23 cellular contexts compared by ENCODE assay signal in genomic region chr11:75288846-75289760, GRCh38. TPM values are rescaled to one million over a fixed set of nuclear protein-coding genes. Genes with fewer than 3 reads are reported as not detected.
DNase-seq lines count a peak whose midpoint lies in the region; ATAC-seq and TF ChIP-seq lines count a peak whose summit lies in the region.
"Had no signal": no experiment of that assay in that cellular context is flagged by ENCODE, and none has a peak within 500 bp of the region (broad histone marks: within the 10 kb centered on the region; RNA-seq: fewer than 3 reads in every experiment).

No MANE protein-coding gene starts in this region.

- no peaks in the 10 kb centered on the region for H3K27me3 Mint-ChIP-seq in T-cell

- peak overlapping the region; percentile 64 to 77 for H3K27ac Mint-ChIP-seq in T-cell

- peaks cover 9 to 25% (median 20%) of the 10 kb centered on the region in 3 donors for H3K4me1 Mint-ChIP-seq in T-cell

- POLR2A ChIA-PET in T-cell (lab: Charles Lee): interaction anchor here in 1 of 2 donors (0.7 kb wide), 1 partner anchor 300 kb away, joined by 7 read pairs; no protein-coding TSS in a partner anchor

- no peak overlapping the region for H2BK120ac ChIP-seq in neuronal stem cell (ENCODE audit: low read depth, low read length)

- no peak overlapping the region for H4K91ac ChIP-seq in neuronal stem cell (ENCODE audit: low read depth, low read length, poor library complexity)

- H2BK12ac ChIP-seq in neuronal stem cell (ENCODE audit: low read length): no peak overlapping the region

- H3K9me3 ChIP-seq in fibroblast of lung (ENCODE audit: control insufficient read depth, insufficient read depth, low read depth, low read length): no peaks in the 10 kb centered on the region
- no peaks in the 10 kb centered on the region for H3K9me3 ChIP-seq in neuronal stem cell (replicated peaks in 1 of 2; ENCODE audit: control insufficient read depth in 2 of 2, insufficient read depth in 1 of 2, low read depth in 1 of 2, low read length in 2 of 2)
- H3K9me3 ChIP-seq in ascending aorta: no peaks in the 10 kb centered on the region
- H3K9me3 ChIP-seq: SK-N-SH had no signal

- no peak for DNase-seq in T-cell
- DNase-seq in fibroblast of lung (ENCODE audit: low read depth in 2 of 2): peak; percentile 15 to 29
- no peak for DNase-seq in neuronal stem cell (ENCODE audit: low spot score)
- DNase-seq in posterior vena cava (ENCODE audit: low spot score): no peak
- no peak for DNase-seq in ascending aorta (ENCODE audit: low spot score in 2 of 2)
- DNase-seq: activated CD4-positive, alpha-beta T cell treated with anti-CD3 and anti-CD28 coated beads for 4 hours; activated gamma-delta T cell; dermis blood vessel endothelial cell; DND-41; H7; Kasumi-1; kidney glomerular epithelial cell; NCI-H1417; NCI-H2171 treated with DMSO at 0.1 percent for 48 hours; NCI-H748 treated with DMSO at 0.1 percent for 48 hours; PC-9; SK-N-SH had no signal

- peak overlapping the region; percentile 56 for H2AK5ac ChIP-seq in neuronal stem cell (ENCODE audit: low read depth, low read length)

- H3K36me3 Mint-ChIP-seq in T-cell: peaks cover 10% of the 10 kb centered on the region

- ATAC-seq in T-cell (replicated peaks in 1 of 4) (no peak), HG02973 (IDR thresholded peaks at IDR 0.05; ENCODE audit: unreplicated experiment) (no peak), HG02840 (IDR thresholded peaks at IDR 0.05; ENCODE audit: low FRiP score, unreplicated experiment) (no peak)
- ATAC-seq: esophagus mucosa had no signal

- no peak overlapping the region for H3K4me2 ChIP-seq in fibroblast of lung (ENCODE audit: extremely low read depth, insufficient read depth, low read length)
- H3K4me2 ChIP-seq in neuronal stem cell (ENCODE audit: insufficient read depth, low read length, poor library complexity, severe bottlenecking): no peak overlapping the region
- H3K4me2 ChIP-seq: PC-9, SK-N-SH had no signal

- CTCF ChIA-PET in T-cell (lab: Charles Lee): interaction anchor here in 1 of 2 donors (0.6 to 1.3 kb wide), 2 partner anchors 8 to 144 kb away, joined by 3 to 4 read pairs; partner anchors contain the start of gene KLHL35

- peak overlapping the region; percentile 3 for H3K14ac ChIP-seq in neuronal stem cell (ENCODE audit: low read length)

- H3K79me2 ChIP-seq in fibroblast of lung (ENCODE audit: control insufficient read depth, insufficient read depth, low read length): no peaks in the 10 kb centered on the region

- TF ChIP-seq CTCF in C4-2B (conservative IDR thresholded peaks at IDR 0.05) (no peak), fibroblast of lung (conservative IDR thresholded peaks at IDR 0.05 in 1 of 2, IDR thresholded peaks at IDR 0.05 in 1 of 2; ENCODE audit: low read depth in 1 of 2, low read length in 2 of 2) (no peak), ascending aorta (IDR thresholded peaks at IDR 0.05) (no peak)

- H3K4me3 Mint-ChIP-seq in T-cell: no peak overlapping the region

- no peaks in the 10 kb centered on the region for H3K79me1 ChIP-seq in neuronal stem cell (ENCODE audit: low read depth, low read length)

- WGBS in neuronal stem cell (ENCODE audit: extremely low coverage in 2 of 2, insufficient read length in 2 of 2, insufficient replicate concordance in 1 of 2), 2 donors: no CpG with 5 or more reads among the region's 17 CpGs

- H3K27me3 ChIP-seq in fibroblast of lung (ENCODE audit: control insufficient read depth, insufficient read depth, low read length) (no peaks in the 10 kb centered on the region), neuronal stem cell (ENCODE audit: control insufficient read depth in 3 of 3, insufficient read depth in 3 of 3, low read depth in 1 of 3, low read length in 3 of 3) (no peaks in the 10 kb centered on the region), ascending aorta (no peaks in the 10 kb centered on the region)

- no peaks in the 10 kb centered on the region for H3K36me3 ChIP-seq in fibroblast of lung (ENCODE audit: control insufficient read depth, insufficient read depth, low read length)
- H3K36me3 ChIP-seq in neuronal stem cell (replicated peaks in 1 of 2; ENCODE audit: control insufficient read depth in 2 of 2, insufficient read depth in 2 of 2, low read length in 2 of 2): no peaks in the 10 kb centered on the region
- no peaks in the 10 kb centered on the region for H3K36me3 ChIP-seq in ascending aorta

- no peaks in the 10 kb centered on the region for H4K20me1 ChIP-seq in fibroblast of lung (ENCODE audit: control insufficient read depth, extremely low read depth, insufficient read depth, low read length)

- no peak overlapping the region for H4K8ac ChIP-seq in neuronal stem cell (ENCODE audit: low read depth, low read length)

- H3K9me3 Mint-ChIP-seq in T-cell: no peaks in the 10 kb centered on the region

- H3K18ac ChIP-seq in neuronal stem cell (ENCODE audit: low read length): peak overlapping the region; percentile 40

- H3K27ac ChIP-seq in C4-2B (peak overlapping the region; percentile 30), fibroblast of lung (ENCODE audit: insufficient read depth, low read length) (no peak overlapping the region), neuronal stem cell (replicated peaks; ENCODE audit: low read length) (no peak overlapping the region), ascending aorta (no peak overlapping the region)
- H3K27ac ChIP-seq: PC-9 had no signal

- H3K4me3 ChIP-seq in fibroblast of lung (replicated peaks in 1 of 4; ENCODE audit: control extremely low read depth in 1 of 4, insufficient read depth in 1 of 4, low read depth in 3 of 4, low read length in 4 of 4) (no peak overlapping the region), neuronal stem cell (ENCODE audit: low read length in 2 of 2) (no peak overlapping the region), ascending aorta (no peak overlapping the region)
- H3K4me3 ChIP-seq: PC-9 had no signal

- no peak overlapping the region for H3K23ac ChIP-seq in neuronal stem cell (ENCODE audit: low read depth, low read length, poor library complexity)

- no peak overlapping the region for H2AFZ ChIP-seq in fibroblast of lung (ENCODE audit: low read length)
- no peak overlapping the region for H2AFZ ChIP-seq in neuronal stem cell (ENCODE audit: low read length)
- H2AFZ ChIP-seq: PC-9 had no signal

- H2BK15ac ChIP-seq in neuronal stem cell (ENCODE audit: low read length): no peak overlapping the region

- H3K9ac ChIP-seq in fibroblast of lung (ENCODE audit: insufficient read depth, low read length) (no peak overlapping the region), neuronal stem cell (ENCODE audit: low read depth, low read length, poor library complexity) (peak overlapping the region; percentile 64)
- H3K9ac ChIP-seq: SK-N-SH had no signal

- no peak overlapping the region for H3K4ac ChIP-seq in neuronal stem cell (ENCODE audit: low read length)

- H2BK5ac ChIP-seq in neuronal stem cell (ENCODE audit: low read length): no peak overlapping the region

- H3K4me1 ChIP-seq in fibroblast of lung (ENCODE audit: control insufficient read depth, extremely low read depth, insufficient read depth, low read length): no peaks in the 10 kb centered on the region
- H3K4me1 ChIP-seq in neuronal stem cell (ENCODE audit: control insufficient read depth in 2 of 2, insufficient read depth in 1 of 2, low read depth in 1 of 2, low read length in 2 of 2): peaks cover 6 to 10% of the 10 kb centered on the region in 2 donors
- no peaks in the 10 kb centered on the region for H3K4me1 ChIP-seq in ascending aorta

- intact Hi-C loops in posterior vena cava (cut with DNase I) (loop anchor here in 1 of 2 donors (10.0 kb wide), 1 partner anchor 236 kb away; the partner anchor contains the start of gene GDPD5), ascending aorta (cut with DNase I) (loop anchor here (10.0 kb wide), 1 partner anchor 236 kb away; the partner anchor contains the start of gene GDPD5)

RNA-seq across cellular contexts. Expression of gene TPBGL, which starts 48.5 kb away (rescaled TPM):
- under 1 TPM; 0.13 to 0.59 (median 0.47) TPM for total RNA-seq in T-cell
- total RNA-seq in fibroblast of lung: under 0.01 TPM in 1 of 2 replicates, not detected in the other
- polyA plus RNA-seq in fibroblast of lung: not detected in 2 replicates
- polyA plus RNA-seq in fibroblast of lung (2012): 0.06 TPM in 1 of 2 replicates, not detected in the other
- 0.33 TPM in 1 of 2 replicates, not detected in the other for polyA minus RNA-seq in fibroblast of lung (ENCODE audit: low replicate concordance)
- polyA plus RNA-seq in neuronal stem cell (2013, experiment 1 of 2): 0.10 TPM
- polyA plus RNA-seq in neuronal stem cell (2013, experiment 2 of 2): 0.10 TPM
- total RNA-seq in posterior vena cava: under 1 TPM; 0.46 to 0.67 TPM
- total RNA-seq in ascending aorta: not detected
- total RNA-seq: esophagus mucosa, H7, HT-29, PC-9 had no signal
- polyA plus RNA-seq: BJ had no signal

Comparison
In these comparisons a context has a peak if more than half of its experiments do, and no peak if none do; other contexts are left out.
1. DNase-seq: peak in fibroblast of lung (2 of 2); none in T-cell (0 of 34), neuronal stem cell (single experiment), posterior vena cava (single experiment) and ascending aorta (0 of 2).